Comparison of ENCODE assay signal across 8 cellular contexts in genomic region chr22:36419177-36419911, GRCh38. TPM values are rescaled to one million over a fixed set of nuclear protein-coding genes. Genes with fewer than 3 reads are reported as not detected.
DNase-seq lines count a peak whose midpoint lies in the region; ATAC-seq and TF ChIP-seq lines count a peak whose summit lies in the region.

No MANE protein-coding gene starts in this region.

- no peaks in the 10 kb centered on the region for H3K36me3 ChIP-seq in BE2C

- TF ChIP-seq CTCF in activated CD8-positive, alpha-beta T cell treated with anti-CD3 and anti-CD28 coated beads for 36 hours (IDR thresholded peaks at IDR 0.05): no peak
- TF ChIP-seq CTCF in BE2C (IDR thresholded peaks at IDR 0.05; ENCODE audit: low read depth, low read length): no peak

- DNase-seq in Right ventricle myocardium inferior (ENCODE audit: missing footprints) (no peak), cardiac septum (ENCODE audit: low spot score) (no peak), hippocampal formation (lab: John Stamatoyannopoulos, UW) (peak; percentile 16 to 20), BE2C (no peak), NCI-H526 treated with DMSO at 0.1 percent for 48 hours (lab: John Stamatoyannopoulos, UW) (no peak)
- DNase-seq in activated CD8-positive, alpha-beta T cell treated with anti-CD3 and anti-CD28 coated beads for 36 hours: peak; percentile 16

- no peaks in the 10 kb centered on the region for H3K9me3 Mint-ChIP-seq in activated CD8-positive, alpha-beta T cell treated with anti-CD3 and anti-CD28 coated beads for 36 hours

- intact Hi-C loops in Right ventricle myocardium inferior (cut with DNase I) (loop anchor here (5.0 kb wide), 1 partner anchor 53 kb away; no protein-coding TSS in a partner anchor), cardiac septum (cut with DNase I) (no loop called here)
- intact Hi-C loops in activated CD8-positive, alpha-beta T cell treated with anti-CD3 and anti-CD28 coated beads for 36 hours (cut with micrococcal nuclease): no loop called here

- POLR2A ChIA-PET in activated CD8-positive, alpha-beta T cell treated with anti-CD3 and anti-CD28 coated beads for 36 hours (lab: Charles Lee): interaction anchor here (1.1 to 2.1 kb wide), 2 partner anchors 16 to 35 kb away, joined by 3 to 7 read pairs; no protein-coding TSS in a partner anchor

- peaks cover 17% of the 10 kb centered on the region for H3K4me1 Mint-ChIP-seq in activated CD8-positive, alpha-beta T cell treated with anti-CD3 and anti-CD28 coated beads for 36 hours (ENCODE audit: low read depth)

- peak overlapping the region; percentile 30 for H3K4me3 Mint-ChIP-seq in activated CD8-positive, alpha-beta T cell treated with anti-CD3 and anti-CD28 coated beads for 36 hours

- H3K4me3 ChIP-seq in skin epidermis: no peak overlapping the region
- no peak overlapping the region for H3K4me3 ChIP-seq in BE2C (ENCODE audit: low read depth, low read length)

- peak overlapping the region in 17 of 21 experiments; percentile 13 to 81 (median 59) for H3K27ac ChIP-seq in skin epidermis

- no peaks in the 10 kb centered on the region for H3K27me3 Mint-ChIP-seq in activated CD8-positive, alpha-beta T cell treated with anti-CD3 and anti-CD28 coated beads for 36 hours

- CTCF ChIA-PET in activated CD8-positive, alpha-beta T cell treated with anti-CD3 and anti-CD28 coated beads for 36 hours (lab: Charles Lee): interaction anchor here (1.3 to 1.4 kb wide), 2 partner anchors 9 to 51 kb away, joined by 3 to 4 read pairs; no protein-coding TSS in a partner anchor

- no peaks in the 10 kb centered on the region for H3K4me1 ChIP-seq in BE2C

- H3K27me3 ChIP-seq in BE2C: no peaks in the 10 kb centered on the region

- H3K9me3 ChIP-seq in BE2C: no peaks in the 10 kb centered on the region

- H3K27ac Mint-ChIP-seq in activated CD8-positive, alpha-beta T cell treated with anti-CD3 and anti-CD28 coated beads for 36 hours: peak overlapping the region; percentile 58

- H3K36me3 Mint-ChIP-seq in activated CD8-positive, alpha-beta T cell treated with anti-CD3 and anti-CD28 coated beads for 36 hours (ENCODE audit: low read depth): no peaks in the 10 kb centered on the region

- ATAC-seq in Right ventricle myocardium inferior: peak; percentile 82
- peak; percentile 39 for ATAC-seq in activated CD8-positive, alpha-beta T cell treated with anti-CD3 and anti-CD28 coated beads for 36 hours
- no peak for ATAC-seq in GM21515 (IDR thresholded peaks at IDR 0.05; ENCODE audit: unreplicated experiment)

RNA-seq across cellular contexts. Expression of gene MYH9, which starts 31.6 kb away (rescaled TPM):
- total RNA-seq in Right ventricle myocardium inferior (180 TPM), cardiac septum (282 TPM)
- total RNA-seq in activated CD8-positive, alpha-beta T cell treated with anti-CD3 and anti-CD28 coated beads for 36 hours: 100 to 1,000 TPM; 624 to 679 TPM
- 101 TPM for polyA plus RNA-seq in BE2C (2012; ENCODE audit: insufficient read depth, insufficient read length, low read depth)

Comparison
In these comparisons a context has a peak if more than half of its experiments do, and no peak if none do; other contexts are left out.
1. DNase-seq: peak in activated CD8-positive, alpha-beta T cell treated with anti-CD3 and anti-CD28 coated beads for 36 hours (single experiment) and hippocampal formation (2 of 2); none in Right ventricle myocardium inferior (single experiment), cardiac septum (single experiment), BE2C (single experiment) and NCI-H526 treated with DMSO at 0.1 percent for 48 hours (single experiment).